In the genomic region with DNA sequence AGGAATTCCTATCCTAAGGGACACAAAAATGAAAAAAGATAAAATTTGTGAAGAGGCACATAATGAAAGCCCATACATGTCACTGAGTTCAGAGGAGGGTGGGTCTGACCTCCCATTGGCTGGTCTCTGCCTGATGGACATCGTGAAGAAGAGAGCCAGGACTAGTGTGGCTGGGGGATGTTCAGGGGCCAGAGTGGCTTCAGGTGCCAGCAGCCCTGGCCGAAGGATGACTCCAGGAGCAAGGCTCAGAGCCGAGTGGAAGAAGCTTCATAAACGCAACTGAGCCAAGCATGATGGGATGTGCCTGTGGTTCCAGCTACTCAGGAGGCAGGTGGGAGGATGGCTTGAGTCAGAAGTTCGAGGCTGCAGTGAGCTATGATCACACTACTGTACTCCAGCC, we compare ENCODE assay signal across 26 cellular contexts. TPM values are rescaled to one million over a fixed set of nuclear protein-coding genes. Genes with fewer than 3 reads are reported as not detected.
DNase-seq lines count a peak whose midpoint lies in the region; ATAC-seq, FAIRE-seq and TF ChIP-seq lines count a peak whose summit lies in the region.
"Had no signal": no experiment of that assay in that cellular context is flagged by ENCODE, and none has a peak within 500 bp of the region (broad histone marks: within the 10 kb centered on the region; RNA-seq: fewer than 3 reads in every experiment).

No MANE protein-coding gene starts in this region.

- POLR2A ChIA-PET in MCF 10A (lab: Yijun Ruan, JAX) (interaction anchor here (1.3 kb wide), 1 partner anchor 103 kb away, joined by 3 read pairs; no protein-coding TSS in a partner anchor), H1 (lab: Charles Lee; ENCODE audit: partially characterized antibody) (interaction anchor here (0.9 to 2.7 kb wide), 3 partner anchors 12 to 23 kb away, joined by 4 to 7 read pairs (median 5); no protein-coding TSS in a partner anchor)

- H3K4me1 Mint-ChIP-seq in MCF 10A (ENCODE audit: insufficient read depth, unreplicated experiment), result peaks cover 51% of the 10 kb centered on the region
- peaks cover 32 to 45% of the 10 kb centered on the region in 2 donors for H3K4me1 Mint-ChIP-seq in stimulated activated naive B cell treated with anti-CD40 and anti-IgM and Interleukin-4, amounts not matched to agents 10 μg/mL and 1 μg/mL and 100 μg/mL, for 72 hours

- peak overlapping the region; percentile 96; the same call in 1 of the 2 replicates for H2BK15ac ChIP-seq in H1 (ENCODE audit: low read length)

- H4K8ac ChIP-seq in H1 (ENCODE audit: extremely low read depth, insufficient read depth, low read length), result no peak overlapping the region

- H2AFZ ChIP-seq in H1 (ENCODE audit: low read length), result no peak overlapping the region

- no peaks in the 10 kb centered on the region for H4K20me1 ChIP-seq in H1 (replicated peaks in 1 of 2; ENCODE audit: control insufficient read depth in 1 of 2, insufficient read depth in 2 of 2, low read length in 2 of 2)

- H2BK20ac ChIP-seq in H1 (ENCODE audit: low read length), result 0 out of 2 replicates have a peak overlapping the region, but pooled peaks have one; percentile 63

- no peak overlapping the region for H3K4me2 ChIP-seq in H1 (ENCODE audit: insufficient read depth in 1 of 2, low read depth in 2 of 2, low read length in 2 of 2)
- H3K4me2 ChIP-seq: KMS-11 had no signal

- TF ChIP-seq RAD21 in H1 (IDR thresholded peaks at IDR 0.05 in 1 of 2, conservative IDR thresholded peaks at IDR 0.05 in 1 of 2; ENCODE audit: low read depth in 2 of 2, low read length in 2 of 2), result no peak

- H4K5ac ChIP-seq in H1 (ENCODE audit: insufficient read length, low read depth, low read length), result no peak overlapping the region

- no peak overlapping the region for H4K91ac ChIP-seq in H1 (replicated peaks; ENCODE audit: insufficient read length, low read length)

- H3K9me3 ChIP-seq in breast epithelium (no peaks in the 10 kb centered on the region), RWPE2 (ENCODE audit: severe bottlenecking) (no peaks in the 10 kb centered on the region), H1 (ENCODE audit: insufficient read depth in 2 of 2, low read depth in 1 of 2, low read length in 1 of 2) (no peaks in the 10 kb centered on the region), stomach (no peaks in the 10 kb centered on the region), suprapubic skin (no peaks in the 10 kb centered on the region)
- H3K9me3 ChIP-seq: left lung, SK-N-SH had no signal

- no peak overlapping the region for H3K9ac ChIP-seq in H1 (replicated peaks in 1 of 4; ENCODE audit: extremely low read depth in 1 of 4, low read depth in 3 of 4, low read length in 3 of 4)
- H3K9ac ChIP-seq: KMS-11, SK-N-SH had no signal

- TF ChIP-seq POLR2A in breast epithelium (IDR thresholded peaks at IDR 0.05) (no peak), H1 (IDR thresholded peaks at IDR 0.05; ENCODE audit: control extremely low read depth in 1 of 2, low read depth in 2 of 2, low read length in 2 of 2) (no peak), stomach (IDR thresholded peaks at IDR 0.05) (no peak), suprapubic skin (IDR thresholded peaks at IDR 0.05) (no peak)

- H3K4me3 ChIP-seq in breast epithelium (no peak overlapping the region), RWPE2 (ENCODE audit: severe bottlenecking) (no peak overlapping the region), H1 (ENCODE audit: extremely low read depth in 1 of 4, insufficient read depth in 2 of 4, low read depth in 3 of 4, low read length in 4 of 4) (no peak overlapping the region), stomach (no peak overlapping the region), suprapubic skin (no peak overlapping the region)
- H3K4me3 ChIP-seq: left lung had no signal

- CTCF ChIA-PET in MCF 10A (lab: Yijun Ruan, JAX) (interaction anchor here (0.6 to 0.7 kb wide), 2 partner anchors 162 to 272 kb away, joined by 3 read pairs; no protein-coding TSS in a partner anchor), H1 (lab: Charles Lee; ENCODE audit: partially characterized antibody) (interaction anchor here (1.3 to 1.6 kb wide), 4 partner anchors 22 to 101 kb away, joined by 3 to 9 read pairs (median 3); a partner anchor contains a TSS)

- no peak overlapping the region; the same call in 1 of the 2 replicates for H3K18ac ChIP-seq in H1 (ENCODE audit: extremely low read depth, low read length)

- H3K36me3 ChIP-seq in breast epithelium, result no peaks in the 10 kb centered on the region
- no peaks in the 10 kb centered on the region for H3K36me3 ChIP-seq in RWPE2 (ENCODE audit: low read depth)
- no peaks in the 10 kb centered on the region; a peak in 2 of 8 replicates for H3K36me3 ChIP-seq in H1 (ENCODE audit: control insufficient read depth in 2 of 4, insufficient read depth in 4 of 4, low read length in 3 of 4)
- no peaks in the 10 kb centered on the region for H3K36me3 ChIP-seq in stomach
- H3K36me3 ChIP-seq in suprapubic skin, result no peaks in the 10 kb centered on the region
- H3K36me3 ChIP-seq: left lung, WERI-Rb-1 had no signal

- H3K27ac ChIP-seq in breast epithelium (no peak overlapping the region), RWPE2 (ENCODE audit: poor library complexity, severe bottlenecking) (peak overlapping the region; percentile 77), H1 (ENCODE audit: low read depth, low read length) (no peak overlapping the region), stomach (no peak overlapping the region), suprapubic skin (no peak overlapping the region)
- H3K27ac ChIP-seq: KMS-11, left lung, WERI-Rb-1 had no signal

- no peak overlapping the region for H3K4me3 Mint-ChIP-seq in MCF 10A (ENCODE audit: unreplicated experiment)
- H3K4me3 Mint-ChIP-seq in stimulated activated naive B cell treated with anti-CD40 and anti-IgM and Interleukin-4, amounts not matched to agents 10 μg/mL and 1 μg/mL and 100 μg/mL, for 72 hours, result no peak overlapping the region

- no TSS peak for BruUV-seq in MCF 10A (replicated peaks; lab: Mats Ljungman, UMichigan)

- FAIRE-seq in H1 (lab: Jason Lieb, UNC), result no peak
- FAIRE-seq: GM19239, HTR-8/SVneo, islet of Langerhans had no signal

- ATAC-seq in RWPE2 (ENCODE audit: low read depth), result no peak
- ATAC-seq in stimulated activated naive B cell treated with anti-CD40 and anti-IgM and Interleukin-4, amounts not matched to agents 10 μg/mL and 1 μg/mL and 100 μg/mL, for 72 hours (replicated peaks), result no peak
- ATAC-seq: left lung had no signal

- no peaks in the 10 kb centered on the region for H3K79me2 ChIP-seq in H1 (ENCODE audit: control insufficient read depth in 1 of 2, insufficient read depth in 2 of 2, low read length in 2 of 2)

- TF ChIP-seq EP300 in H1 (IDR thresholded peaks at IDR 0.05; ENCODE audit: borderline replicate concordance in 1 of 2, low read depth in 2 of 2, low read length in 2 of 2), result no peak
- TF ChIP-seq EP300 in stomach (IDR thresholded peaks at IDR 0.05), result no peak
- TF ChIP-seq EP300 in suprapubic skin (IDR thresholded peaks at IDR 0.05), result no peak

- peak overlapping the region; percentile 20 for H3K27ac Mint-ChIP-seq in MCF 10A (ENCODE audit: low read depth, unreplicated experiment)
- peak overlapping the region; percentile 3 for H3K27ac Mint-ChIP-seq in stimulated activated naive B cell treated with anti-CD40 and anti-IgM and Interleukin-4, amounts not matched to agents 10 μg/mL and 1 μg/mL and 100 μg/mL, for 72 hours

- H3K4ac ChIP-seq in H1 (replicated peaks; ENCODE audit: insufficient read length, low read depth, low read length), result no peak overlapping the region

- H3K56ac ChIP-seq in H1 (replicated peaks; ENCODE audit: insufficient read length, low read depth, low read length), result no peak overlapping the region

- H3K4me1 ChIP-seq in breast epithelium, result peaks cover 0 to 5% of the 10 kb centered on the region in 2 donors
- H3K4me1 ChIP-seq in RWPE2 (ENCODE audit: insufficient read depth, poor library complexity, severe bottlenecking), result peaks cover 55% of the 10 kb centered on the region
- peaks cover 6 to 16% (median 13%) of the 10 kb centered on the region in 4 experiments; a peak in 6 of 7 replicates for H3K4me1 ChIP-seq in H1 (replicated peaks in 1 of 4; ENCODE audit: control insufficient read depth in 3 of 4, insufficient read depth in 4 of 4, low read length in 3 of 4)
- H3K4me1 ChIP-seq in stomach, result peaks cover 0 to 44% (median 14%) of the 10 kb centered on the region in 4 donors
- H3K4me1 ChIP-seq in suprapubic skin, result peaks cover 29% of the 10 kb centered on the region

- peak overlapping the region; percentile 84 for H2AK5ac ChIP-seq in H1 (ENCODE audit: low read depth, low read length)

- no peak overlapping the region for H2BK120ac ChIP-seq in H1 (replicated peaks; ENCODE audit: low read depth, low read length)

- H3K27me3 ChIP-seq in breast epithelium, result no peaks in the 10 kb centered on the region
- no peaks in the 10 kb centered on the region for H3K27me3 ChIP-seq in RWPE2 (ENCODE audit: insufficient read depth, poor library complexity, severe bottlenecking)
- no peaks in the 10 kb centered on the region for H3K27me3 ChIP-seq in H1 (replicated peaks in 1 of 4; ENCODE audit: control insufficient read depth in 3 of 4, extremely low read depth in 1 of 4, insufficient read depth in 3 of 4, low read length in 3 of 4)
- no peaks in the 10 kb centered on the region for H3K27me3 ChIP-seq in stomach
- no peaks in the 10 kb centered on the region for H3K27me3 ChIP-seq in suprapubic skin
- H3K27me3 ChIP-seq: left lung had no signal

- H2BK5ac ChIP-seq in H1 (ENCODE audit: low read depth, low read length), result no peak overlapping the region

- H3K23me2 ChIP-seq in H1 (ENCODE audit: low read depth, low read length), result no peaks in the 10 kb centered on the region; the same call in 1 of the 2 replicates

- no peak overlapping the region for H3K14ac ChIP-seq in H1 (ENCODE audit: insufficient read length)

- H3K9me3 Mint-ChIP-seq in MCF 10A (ENCODE audit: unreplicated experiment), result no peaks in the 10 kb centered on the region
- peaks cover 3 to 4% of the 10 kb centered on the region in 2 donors for H3K9me3 Mint-ChIP-seq in stimulated activated naive B cell treated with anti-CD40 and anti-IgM and Interleukin-4, amounts not matched to agents 10 μg/mL and 1 μg/mL and 100 μg/mL, for 72 hours

- H3K79me1 ChIP-seq in H1 (ENCODE audit: low read depth, low read length), result no peaks in the 10 kb centered on the region

- DNase-seq in MCF 10A (ENCODE audit: unreplicated experiment) (no peak), breast epithelium (ENCODE audit: low spot score in 2 of 2) (no peak), RWPE2 (ENCODE audit: low spot score) (no peak), H1 (ENCODE audit: low read depth in 1 of 2, low spot score in 2 of 2) (peak in 1 of 2 experiments; percentile 33), stomach (no peak), T1000 (lab: John Stamatoyannopoulos, UW) (no peak), suprapubic skin (ENCODE audit: low spot score in 2 of 2) (no peak)
- DNase-seq in stimulated activated naive B cell treated with anti-CD40 and anti-IgM and Interleukin-4, amounts not matched to agents 10 μg/mL and 1 μg/mL and 100 μg/mL, for 72 hours, result no peak
- DNase-seq: ACHN; activated gamma-delta T cell; DMS79 treated with DMSO at 0.1 percent for 48 hours; HCEC 1CT; left lung; NCI-H1436; NCI-H2107; NCI-H446; NCI-H82; RPMI8226; SK-N-SH; stimulated activated CD8-positive, alpha-beta memory T cell treated with anti-CD3 and anti-CD28 coated beads, Interleukin-4, amount 100 ng/mL, for 48 hours; WERI-Rb-1 had no signal

- H3K23ac ChIP-seq in H1 (ENCODE audit: insufficient read length), result no peak overlapping the region

- no peaks in the 10 kb centered on the region for H3K36me3 Mint-ChIP-seq in MCF 10A (ENCODE audit: insufficient read depth, unreplicated experiment)
- H3K36me3 Mint-ChIP-seq in stimulated activated naive B cell treated with anti-CD40 and anti-IgM and Interleukin-4, amounts not matched to agents 10 μg/mL and 1 μg/mL and 100 μg/mL, for 72 hours, result peaks cover 0 to 7% of the 10 kb centered on the region in 2 donors

- peak overlapping the region; percentile 86; the same call in 1 of the 2 replicates for H2BK12ac ChIP-seq in H1 (ENCODE audit: low read depth, low read length)

- H3K27me3 Mint-ChIP-seq in MCF 10A (ENCODE audit: insufficient read depth, unreplicated experiment), result no peaks in the 10 kb centered on the region
- no peaks in the 10 kb centered on the region for H3K27me3 Mint-ChIP-seq in stimulated activated naive B cell treated with anti-CD40 and anti-IgM and Interleukin-4, amounts not matched to agents 10 μg/mL and 1 μg/mL and 100 μg/mL, for 72 hours
- H3K27me3 Mint-ChIP-seq: type B pancreatic cell had no signal

- WGBS in H1 (ENCODE audit: extremely low coverage in 1 of 2, insufficient coverage in 1 of 2, insufficient read length in 1 of 2, insufficient replicate concordance in 2 of 2, low coverage in 1 of 2, low lambda C conversion rate in 2 of 2, missing lambda C conversion rate in 1 of 2), 2 experiments, result 89% methylated on average over 5 of the region's 5 CpGs; no CpG with 5 or more reads in 1 of the 2 experiments
- 91 to 97% (median 93%) methylated on average over 4 to 5 of the region's 5 CpGs for WGBS in stomach, 5 donors
- 93% methylated on average over 5 of the region's 5 CpGs for WGBS in suprapubic skin

- intact Hi-C loops in MCF 10A (cut with micrococcal nuclease), result no loop called here
- intact Hi-C loops in breast epithelium (cut with DNase I; ENCODE audit: low total_unique reads), result no loop called here
- intact Hi-C loops in stomach (cut with DNase I; ENCODE audit: low total_unique reads), result no loop called here

- TF ChIP-seq CTCF in MCF 10A (IDR thresholded peaks at IDR 0.05; ENCODE audit: unreplicated experiment) (no peak), breast epithelium (IDR thresholded peaks at IDR 0.05) (no peak), RWPE2 (IDR thresholded peaks at IDR 0.05; ENCODE audit: poor library complexity, severe bottlenecking) (no peak), H1 (IDR thresholded peaks at IDR 0.05; ENCODE audit: control extremely low read depth in 1 of 3, insufficient read depth in 1 of 3, low read depth in 1 of 3, low read length in 3 of 3) (no peak), stomach (IDR thresholded peaks at IDR 0.05) (no peak), suprapubic skin (IDR thresholded peaks at IDR 0.05) (no peak)

RNA-seq across cellular contexts. Expression of a gene that starts 56.9 kb away (rescaled TPM):
- total RNA-seq in MCF 10A (2022) (147 and 196 TPM in 2 replicates), breast epithelium (100 to 1,000 TPM; 161 to 234 (median 170) TPM), stomach (100 to 1,000 TPM in 4 of 5 donors, 10 to 100 TPM in 1; 94.7 to 382 (median 312) TPM), suprapubic skin (100 to 1,000 TPM; 121 to 182 (median 159) TPM)
- total RNA-seq in H1 (2021; fragmentation: NEBNext Ultra II Directional; extraction: Animal tissue kit (Norgen Biotek cat#: 25700)), result 267 and 271 TPM in 2 replicates
- polyA plus RNA-seq in H1 (2011; rRNA removed) (152 and 251 TPM in 2 replicates), stomach (100 to 1,000 TPM; 361 to 603 (median 534) TPM)
- 304 TPM for polyA plus RNA-seq in H1 (2011; cell fraction: cytosol; rRNA removed)
- 123 TPM for polyA plus RNA-seq in H1 (2011; cell fraction: nucleus; rRNA removed)
- 327 to 385 TPM (median 339 TPM) in 4 replicates for polyA plus RNA-seq in H1 (2012, experiment 1 of 2)
- 102 TPM for polyA plus RNA-seq in H1 (2012, experiment 2 of 2)
- polyA plus RNA-seq in H1 (2013, experiment 1 of 2), result 472 TPM
- 490 TPM for polyA plus RNA-seq in H1 (2013, experiment 2 of 2)
- polyA minus RNA-seq in H1 (2011; rRNA and poly(A)+ RNA removed), result 126 and 191 TPM in 2 replicates
- polyA minus RNA-seq in H1 (2011; cell fraction: cytosol; rRNA and poly(A)+ RNA removed), result 69.6 TPM
- polyA minus RNA-seq in H1 (2011; cell fraction: nucleus; rRNA and poly(A)+ RNA removed), result 53.1 TPM
